Comparison of ENCODE assay signal across 17 cellular contexts in genomic region chr20:22522701-22523100, GRCh38.
DNase-seq lines count a peak whose midpoint lies in the region; ATAC-seq, FAIRE-seq and TF ChIP-seq lines count a peak whose summit lies in the region.
"Had no signal": no experiment of that assay in that cellular context is flagged by ENCODE, and none has a peak within 500 bp of the region (broad histone marks: within the 10 kb centered on the region; RNA-seq: fewer than 3 reads in every experiment).

No MANE protein-coding gene starts in this region.

- peaks cover 64% of the 10 kb centered on the region for H3K4me1 ChIP-seq in HepG2 (ENCODE audit: insufficient read depth, low read length)
- peaks cover 0 to 3% of the 10 kb centered on the region in 2 donors for H3K4me1 ChIP-seq in neuronal stem cell (ENCODE audit: control insufficient read depth in 2 of 2, insufficient read depth in 1 of 2, low read depth in 1 of 2, low read length in 2 of 2)
- peaks cover 28% of the 10 kb centered on the region for H3K4me1 ChIP-seq in body of pancreas

- no TSS peak for BruUV-seq in HepG2 (replicated peaks; lab: Mats Ljungman, UMichigan)

- H3K9me3 ChIP-seq in HepG2 (ENCODE audit: low read length) = no peaks in the 10 kb centered on the region
- H3K9me3 ChIP-seq in neuronal stem cell (replicated peaks in 1 of 2; ENCODE audit: control insufficient read depth in 2 of 2, insufficient read depth in 1 of 2, low read depth in 1 of 2, low read length in 2 of 2) = peaks cover 0 to 3% of the 10 kb centered on the region in 2 donors
- no peaks in the 10 kb centered on the region for H3K9me3 ChIP-seq in body of pancreas

- TF ChIP-seq POLR2A in HepG2 (IDR thresholded peaks at IDR 0.05; ENCODE audit: insufficient read depth in 1 of 2, low read depth in 2 of 2, low read length in 2 of 2) (no peak; a peak in 1 of 4 replicates), body of pancreas (IDR thresholded peaks at IDR 0.05) (no peak)

- no peak overlapping the region for H4K8ac ChIP-seq in neuronal stem cell (ENCODE audit: low read depth, low read length)

- H3K27ac ChIP-seq in HepG2 (ENCODE audit: extremely low read length, insufficient read depth, low read length) = peak overlapping the region; percentile 89
- no peak overlapping the region for H3K27ac ChIP-seq in neuronal stem cell (replicated peaks; ENCODE audit: low read length)
- peak overlapping the region in 2 of 4 donors; percentile 82 to 84 for H3K27ac ChIP-seq in body of pancreas
- H3K27ac ChIP-seq: C4-2B, HL-60 had no signal

- CTCF ChIA-PET in HepG2 (lab: Yijun Ruan, JAX; ENCODE audit: low intra/inter-chr PET ratio, low total read pairs) = no interaction called here

- H3K79me1 ChIP-seq in neuronal stem cell (ENCODE audit: low read depth, low read length) = no peaks in the 10 kb centered on the region

- no peak overlapping the region for H3K23ac ChIP-seq in neuronal stem cell (ENCODE audit: low read depth, low read length, poor library complexity)

- H3K4me3 ChIP-seq in bronchial epithelial cell (ENCODE audit: low read depth, low read length) (no peak overlapping the region), HepG2 (replicated peaks in 1 of 3; ENCODE audit: insufficient read depth in 1 of 3, low read depth in 2 of 3, low read length in 3 of 3) (no peak overlapping the region), neuronal stem cell (ENCODE audit: low read length in 2 of 2) (no peak overlapping the region), body of pancreas (no peak overlapping the region)

- no peaks in the 10 kb centered on the region for H3K36me3 Mint-ChIP-seq in glutamatergic neuron (ENCODE audit: unreplicated experiment)

- TF ChIP-seq EP300 in HepG2 (IDR thresholded peaks at IDR 0.05; ENCODE audit: low read depth in 2 of 2, low read length in 2 of 2) (no peak), HepG2 (CRISPR knock-in tag; IDR thresholded peaks at IDR 0.05; ENCODE audit: borderline replicate concordance) (no peak)

- 100% methylated on average over 3 of the region's 3 CpGs for WGBS in HepG2 (ENCODE audit: low lambda C conversion rate)
- no CpG with 5 or more reads among the region's 3 CpGs for WGBS in neuronal stem cell (ENCODE audit: extremely low coverage in 2 of 2, insufficient read length in 2 of 2, insufficient replicate concordance in 1 of 2), 2 donors
- WGBS in body of pancreas, 2 donors = 96 to 97% methylated on average over 3 of the region's 3 CpGs

- no peak overlapping the region for H3K4me3 Mint-ChIP-seq in glutamatergic neuron (ENCODE audit: unreplicated experiment)
- H3K4me3 Mint-ChIP-seq: CD4-positive, alpha-beta T cell; H9 had no signal

- POLR2A ChIA-PET in HepG2 (lab: Yijun Ruan, JAX) = interaction anchor here (1.3 to 10.8 kb wide), 10 partner anchors 9 to 1139 kb away, joined by 3 to 501 read pairs (median 60); partner anchors contain the start of gene FOXA2

- H3K4me2 ChIP-seq in HepG2 (ENCODE audit: low read depth, low read length) = peak overlapping the region; percentile 91
- no peak overlapping the region for H3K4me2 ChIP-seq in neuronal stem cell (ENCODE audit: insufficient read depth, low read length, poor library complexity, severe bottlenecking)

- no peak overlapping the region for H2AK5ac ChIP-seq in neuronal stem cell (ENCODE audit: low read depth, low read length)

- no peak overlapping the region for H3K4ac ChIP-seq in neuronal stem cell (ENCODE audit: low read length)

- in situ Hi-C loops in HepG2 (cut with HindIII; ENCODE audit: extremely low pct_ligation_motif_present, low pct_unique_long_range_greater_than_20kb) = no loop called here

- no peak overlapping the region for H3K14ac ChIP-seq in neuronal stem cell (ENCODE audit: low read length)

- no peaks in the 10 kb centered on the region for H3K9me3 Mint-ChIP-seq in glutamatergic neuron (ENCODE audit: unreplicated experiment)
- H3K9me3 Mint-ChIP-seq: H9 had no signal

- no peak overlapping the region for H4K91ac ChIP-seq in neuronal stem cell (ENCODE audit: low read depth, low read length, poor library complexity)

- DNase-seq in bronchial epithelial cell (ENCODE audit: low read depth) (no peak), HepG2 (ENCODE audit: low spot score) (no peak), neuronal stem cell (ENCODE audit: low spot score) (no peak), DMS114 treated with DMSO at 0.1 percent for 48 hours (lab: John Stamatoyannopoulos, UW; ENCODE audit: unreplicated experiment) (no peak), body of pancreas (no peak), glutamatergic neuron (no peak)
- DNase-seq: AML-193; CD4-positive, alpha-beta T cell; DMS79 treated with DMSO at 0.1 percent for 48 hours; GF-D8; H9; KG1 had no signal

- ATAC-seq in HepG2 (no peak), GM19324 (IDR thresholded peaks at IDR 0.05; ENCODE audit: low FRiP score, unreplicated experiment) (no peak), body of pancreas (no peak)

- no peak overlapping the region for H3K27ac Mint-ChIP-seq in glutamatergic neuron (ENCODE audit: unreplicated experiment)
- H3K27ac Mint-ChIP-seq: CD4-positive, alpha-beta T cell; H9 had no signal

- TF ChIP-seq CTCF in bronchial epithelial cell (IDR thresholded peaks at IDR 0.05; ENCODE audit: insufficient read depth, low read length, severe bottlenecking) (no peak), HepG2 (CRISPR knock-in tag; IDR thresholded peaks at IDR 0.05) (no peak), body of pancreas (IDR thresholded peaks at IDR 0.05) (no peak), glutamatergic neuron (IDR thresholded peaks at IDR 0.05; ENCODE audit: partially characterized antibody, unreplicated experiment) (no peak)

- no peak overlapping the region for H2BK15ac ChIP-seq in neuronal stem cell (ENCODE audit: low read length)

- peaks cover 2% of the 10 kb centered on the region for H3K27me3 Mint-ChIP-seq in glutamatergic neuron (ENCODE audit: unreplicated experiment)
- H3K27me3 Mint-ChIP-seq: CD4-positive, alpha-beta T cell had no signal

- FAIRE-seq in bronchial epithelial cell (lab: Jason Lieb, UNC) (peak; percentile 28), HepG2 (lab: Jason Lieb, UNC) (no peak)
- FAIRE-seq: A204.1, H1 had no signal

- H4K20me1 ChIP-seq in HepG2 (ENCODE audit: insufficient read depth, low read length) = no peaks in the 10 kb centered on the region

- H2AFZ ChIP-seq in HepG2 (ENCODE audit: low read length) = no peak overlapping the region
- H2AFZ ChIP-seq in neuronal stem cell (ENCODE audit: low read length) = no peak overlapping the region

- no peak overlapping the region for H3K18ac ChIP-seq in neuronal stem cell (ENCODE audit: low read length)

- peaks cover 10% of the 10 kb centered on the region for H3K79me2 ChIP-seq in HepG2 (ENCODE audit: insufficient read depth, low read length)

- H3K4me1 Mint-ChIP-seq in glutamatergic neuron (ENCODE audit: low read depth, unreplicated experiment) = no peaks in the 10 kb centered on the region

- H2BK120ac ChIP-seq in neuronal stem cell (ENCODE audit: low read depth, low read length) = no peak overlapping the region

- intact Hi-C loops in HepG2 (cut with micrococcal nuclease; ENCODE audit: unreplicated experiment) (no loop called here), body of pancreas (cut with DNase I) (no loop called here)

- TF ChIP-seq RAD21 in HepG2 (CRISPR knock-in tag; IDR thresholded peaks at IDR 0.05) = no peak

- H2BK12ac ChIP-seq in neuronal stem cell (ENCODE audit: low read length) = peak overlapping the region; percentile 63

- no peak overlapping the region for H2BK5ac ChIP-seq in neuronal stem cell (ENCODE audit: low read length)

- H3K36me3 ChIP-seq in bronchial epithelial cell (ENCODE audit: control insufficient read depth, insufficient read depth, low read length) = no peaks in the 10 kb centered on the region
- no peaks in the 10 kb centered on the region; a peak in 1 of 5 replicates for H3K36me3 ChIP-seq in HepG2 (replicated peaks in 1 of 2; ENCODE audit: control insufficient read depth in 1 of 2, insufficient read depth in 2 of 2, low read length in 2 of 2)
- H3K36me3 ChIP-seq in neuronal stem cell (replicated peaks in 1 of 2; ENCODE audit: control insufficient read depth in 2 of 2, insufficient read depth in 2 of 2, low read length in 2 of 2) = no peaks in the 10 kb centered on the region
- no peaks in the 10 kb centered on the region for H3K36me3 ChIP-seq in body of pancreas (replicated peaks in 1 of 2; ENCODE audit: insufficient read depth in 1 of 2, low read depth in 2 of 2)

- H3K9ac ChIP-seq in HepG2 (ENCODE audit: insufficient read depth, low read depth, low read length) (peak overlapping the region; percentile 77; the same call in 1 of the 2 replicates), neuronal stem cell (ENCODE audit: low read depth, low read length, poor library complexity) (no peak overlapping the region)

- H3K27me3 ChIP-seq in bronchial epithelial cell (ENCODE audit: control insufficient read depth, insufficient read depth, low read length) (no peaks in the 10 kb centered on the region), HepG2 (ENCODE audit: control insufficient read depth in 1 of 2, insufficient read depth in 2 of 2, low read length in 2 of 2) (no peaks in the 10 kb centered on the region), neuronal stem cell (ENCODE audit: control insufficient read depth in 3 of 3, insufficient read depth in 3 of 3, low read depth in 1 of 3, low read length in 3 of 3) (no peaks in the 10 kb centered on the region), body of pancreas (no peaks in the 10 kb centered on the region)

TF ChIP-seq in HepG2, 621 proteins besides CTCF, POLR2A, EP300 and RAD21 (continues in another document):
- 0 out of 2 replicates have a peak, but pooled peaks have one; percentile 2 for TF ChIP-seq ZNF230 (CRISPR knock-in tag; IDR thresholded peaks at IDR 0.05)
- TF ChIP-seq ZNF768 (CRISPR knock-in tag; IDR thresholded peaks at IDR 0.05) = no peak
- TF ChIP-seq ZNF839 (CRISPR knock-in tag; IDR thresholded peaks at IDR 0.05; ENCODE audit: borderline replicate concordance) = no peak
- 0 out of 2 replicates have a peak, but pooled peaks have one; percentile 0 for TF ChIP-seq ZNF414 (CRISPR knock-in tag; IDR thresholded peaks at IDR 0.05)
- TF ChIP-seq ZNF382 (CRISPR knock-in tag; IDR thresholded peaks at IDR 0.05; ENCODE audit: borderline replicate concordance) = no peak
- TF ChIP-seq MYNN (CRISPR knock-in tag; IDR thresholded peaks at IDR 0.05; ENCODE audit: low read depth) = 0 out of 2 replicates have a peak, but pooled peaks have one; percentile 12
